In the genomic region with DNA sequence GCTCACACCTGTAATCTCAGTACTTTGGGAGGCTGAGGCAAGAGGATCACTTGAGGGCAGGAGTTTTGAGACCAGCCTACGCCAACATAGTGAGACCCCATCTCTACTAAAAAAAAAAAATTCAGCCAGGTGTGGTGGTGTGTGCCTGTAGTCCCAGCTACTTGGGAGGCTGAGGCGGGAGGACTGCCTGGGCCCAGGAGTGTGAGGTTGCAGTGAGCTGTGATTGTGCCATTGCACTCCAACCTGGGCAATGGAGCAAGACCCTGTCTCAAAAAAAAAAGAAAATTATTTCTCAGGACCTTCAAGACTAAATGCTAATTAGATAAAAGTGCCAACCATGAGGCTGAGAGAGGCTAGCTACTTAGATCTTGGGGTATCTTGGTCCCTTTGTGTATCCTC, we compare ENCODE assay signal across 23 cellular contexts. TPM values are rescaled to one million over a fixed set of nuclear protein-coding genes. Genes with fewer than 3 reads are reported as not detected.
A peak's percentile ranks its signal among the peaks of the same experiment; 100 is the strongest.
DNase-seq lines count a peak whose midpoint lies in the region; ATAC-seq and TF ChIP-seq lines count a peak whose summit lies in the region.
"Had no signal": no experiment of that assay in that cellular context is flagged by ENCODE, and none has a peak within 500 bp of the region (broad histone marks: within the 10 kb centered on the region; RNA-seq: fewer than 3 reads in every experiment).

No MANE protein-coding gene starts in this region.

- H3K27ac Mint-ChIP-seq in stimulated activated effector memory CD8-positive, alpha-beta T cell treated with anti-CD3 and anti-CD28 coated beads, Interleukin-12 subunit alpha, Interleukin-12 subunit beta, amount 100 ng/mL, for 72 hours: peak overlapping the region; percentile 5
- H3K27ac Mint-ChIP-seq: B cell, HFFc6 had no signal

- no peak overlapping the region for H3K27ac ChIP-seq in HEK293 (ENCODE audit: extremely low read depth, low read depth, low read length)
- H3K27ac ChIP-seq: PC-9 had no signal

- CTCF ChIA-PET in HEK293 (lab: Yijun Ruan, JAX): interaction anchor here (0.6 to 5.2 kb wide), 6 partner anchors 11 to 121 kb away, joined by 3 to 33 read pairs (median 6); no protein-coding TSS in a partner anchor

- in situ Hi-C loops in KBM-7 (cut with MboI; ENCODE audit: low pct_unique_long_range_greater_than_20kb, low sequenced_read_pairs): no loop called here

- no peak overlapping the region for H3K4me3 Mint-ChIP-seq in stimulated activated effector memory CD8-positive, alpha-beta T cell treated with anti-CD3 and anti-CD28 coated beads, Interleukin-12 subunit alpha, Interleukin-12 subunit beta, amount 100 ng/mL, for 72 hours
- H3K4me3 Mint-ChIP-seq: B cell, CD14-positive monocyte, HFFc6 had no signal

- H3K4me1 ChIP-seq in HEK293 (ENCODE audit: control insufficient read depth, insufficient read depth, low read length): peaks cover 4% of the 10 kb centered on the region; the same call in 1 of the 2 replicates

- H3K9me3 ChIP-seq in HEK293 (ENCODE audit: control insufficient read depth, insufficient read depth, low read depth, low read length): no peaks in the 10 kb centered on the region

- ATAC-seq in stimulated activated effector memory CD8-positive, alpha-beta T cell treated with anti-CD3 and anti-CD28 coated beads, Interleukin-12 subunit alpha, Interleukin-12 subunit beta, amount 100 ng/mL, for 72 hours: no peak

- H3K9me3 Mint-ChIP-seq in stimulated activated effector memory CD8-positive, alpha-beta T cell treated with anti-CD3 and anti-CD28 coated beads, Interleukin-12 subunit alpha, Interleukin-12 subunit beta, amount 100 ng/mL, for 72 hours: no peaks in the 10 kb centered on the region
- H3K9me3 Mint-ChIP-seq: CD14-positive monocyte, HFFc6 had no signal

- no peak for TF ChIP-seq CTCF in HEK293 (tag by site-specific recombination; IDR thresholded peaks at IDR 0.05)

- H3K36me3 Mint-ChIP-seq in stimulated activated effector memory CD8-positive, alpha-beta T cell treated with anti-CD3 and anti-CD28 coated beads, Interleukin-12 subunit alpha, Interleukin-12 subunit beta, amount 100 ng/mL, for 72 hours: peaks cover 100% of the 10 kb centered on the region

- H3K4me1 Mint-ChIP-seq in stimulated activated effector memory CD8-positive, alpha-beta T cell treated with anti-CD3 and anti-CD28 coated beads, Interleukin-12 subunit alpha, Interleukin-12 subunit beta, amount 100 ng/mL, for 72 hours: peaks cover 18% of the 10 kb centered on the region
- H3K4me1 Mint-ChIP-seq: B cell, CD14-positive monocyte had no signal

- H3K36me3 ChIP-seq in HEK293 (ENCODE audit: control insufficient read depth in 2 of 2, insufficient read depth in 1 of 2, low read length in 2 of 2): peaks cover 40 to 96% of the 10 kb centered on the region in 2 experiments

- H3K4me3 ChIP-seq in HEK293 (ENCODE audit: low read depth, low read length): no peak overlapping the region
- H3K4me3 ChIP-seq: PC-9 had no signal

- peak; percentile 48 for DNase-seq in activated effector memory CD4-positive, alpha-beta T cell treated with anti-CD3 and anti-CD28 coated beads, Interleukin-2, amount 50 U/mL, for 16 hours
- no peak for DNase-seq in activated effector memory CD4-positive, alpha-beta T cell treated with Interleukin-2 at 50 U/mL for 16 hours
- DNase-seq in ecto neural progenitor cell (ENCODE audit: low spot score) (peak; percentile 16), NCI-H2081 treated with DMSO at 0.1 percent for 48 hours (lab: John Stamatoyannopoulos, UW) (no peak), H4 (ENCODE audit: low spot score) (no peak), KBM-7 (no peak)
- no peak for DNase-seq in stimulated activated effector memory CD8-positive, alpha-beta T cell treated with anti-CD3 and anti-CD28 coated beads, Interleukin-12 subunit alpha, Interleukin-12 subunit beta, amount 100 ng/mL, for 72 hours (ENCODE audit: low spot score in 2 of 2)
- DNase-seq: DMS79, H7, HFFc6, MM.1S, NCI-H1105, NCI-H146, NCI-H2029, NCI-H226, NCI-H510A treated with DMSO at 0.1 percent for 48 hours, NCI-H748 treated with DMSO at 0.1 percent for 48 hours, PC-9, RPMI8226, SIG-M5 had no signal

- POLR2A ChIA-PET in HEK293 (lab: Yijun Ruan, JAX): no interaction called here

TF ChIP-seq in HEK293, 187 proteins besides CTCF, POLR2A, EP300 and RAD21:
- TF ChIP-seq ZNF121 (tag by site-specific recombination; IDR thresholded peaks at IDR 0.05): peak; percentile 68
- no peak for TF ChIP-seq MYNN (tag by site-specific recombination; IDR thresholded peaks at IDR 0.05; ENCODE audit: borderline replicate concordance)

RNA-seq across cellular contexts. Expression of a gene that starts 23.5 kb away (rescaled TPM):
- 1.7 and 2.5 TPM in 2 replicates for total RNA-seq in H4 (2014; rRNA removed; shearing (Covaris generic))

RNA-seq across cellular contexts. Expression of a gene that starts 31.4 kb away (rescaled TPM):
- 110 and 134 TPM in 2 replicates for total RNA-seq in H4 (2014; rRNA removed; shearing (Covaris generic))

RNA-seq across cellular contexts. Expression of a gene that starts 31.5 kb away (rescaled TPM):
- total RNA-seq in H4 (2014; rRNA removed; shearing (Covaris generic)): 16.1 and 32.8 TPM in 2 replicates

RNA-seq across cellular contexts. Expression of a gene that starts 52.5 kb away (rescaled TPM):
- total RNA-seq in H4 (2014; rRNA removed; shearing (Covaris generic)): not detected in 2 replicates
- total RNA-seq: B cell, H7, HFFc6, PC-9 had no signal

Comparison
In these comparisons a context has a peak if more than half of its experiments do, and no peak if none do; other contexts are left out.
1. DNase-seq: peak in activated effector memory CD4-positive, alpha-beta T cell treated with anti-CD3 and anti-CD28 coated beads, Interleukin-2, amount 50 U/mL, for 16 hours (single experiment) and ecto neural progenitor cell (single experiment); none in activated effector memory CD4-positive, alpha-beta T cell treated with Interleukin-2 at 50 U/mL for 16 hours (single experiment), stimulated activated effector memory CD8-positive, alpha-beta T cell treated with anti-CD3 and anti-CD28 coated beads, Interleukin-12 subunit alpha, Interleukin-12 subunit beta, amount 100 ng/mL, for 72 hours (0 of 2), NCI-H2081 treated with DMSO at 0.1 percent for 48 hours (single experiment), H4 (single experiment) and KBM-7 (single experiment).